ENCODE assay signal across 1 cellular context in genomic region chr11:128061321-128061871, GRCh38.
TF ChIP-seq lines count a peak whose summit lies in the region.

No MANE protein-coding gene starts in this region.

TF ChIP-seq in H1, 55 proteins besides CTCF, POLR2A, EP300 and RAD21:
- TF ChIP-seq EGR1 (IDR thresholded peaks at IDR 0.05; ENCODE audit: borderline replicate concordance, low read depth, low read length) (no peak), TAF7 (optimal IDR thresholded peaks at IDR 0.05; ENCODE audit: borderline replicate concordance, low read depth, low read length) (no peak), BACH1 (IDR thresholded peaks at IDR 0.05; ENCODE audit: low read length) (no peak), TCF12 (IDR thresholded peaks at IDR 0.05; ENCODE audit: low read depth, low read length) (no peak), YY1 (IDR thresholded peaks at IDR 0.05; ENCODE audit: low read depth, low read length) (no peak), TAF1 (IDR thresholded peaks at IDR 0.05; ENCODE audit: low read depth, low read length) (no peak), PHF8 (conservative IDR thresholded peaks at IDR 0.05; ENCODE audit: low read depth, low read length) (no peak), MAFK (IDR thresholded peaks at IDR 0.05; ENCODE audit: low read depth, low read length) (no peak), SP2 (IDR thresholded peaks at IDR 0.05; ENCODE audit: low read length) (no peak), RNF2 (IDR thresholded peaks at IDR 0.05; ENCODE audit: borderline replicate concordance, low read depth, low read length, missing control alignments, poor library complexity, severe bottlenecking) (no peak), CTBP2 (IDR thresholded peaks at IDR 0.05; ENCODE audit: borderline replicate concordance, insufficient read depth, insufficient read length, low read length) (no peak), KDM1A (IDR thresholded peaks at IDR 0.05; ENCODE audit: borderline replicate concordance, low read length) (no peak), NRF1 (IDR thresholded peaks at IDR 0.05; ENCODE audit: low read depth, low read length) (no peak), SIN3A (conservative IDR thresholded peaks at IDR 0.05 in 1 of 2, IDR thresholded peaks at IDR 0.05 in 1 of 2; ENCODE audit: low read depth in 1 of 2, low read length in 2 of 2) (no peak), BRCA1 (IDR thresholded peaks at IDR 0.05; ENCODE audit: low read depth, low read length) (no peak), NANOG (IDR thresholded peaks at IDR 0.05; ENCODE audit: insufficient read depth, low read depth, low read length, poor library complexity, severe bottlenecking) (no peak), CHD7 (IDR thresholded peaks at IDR 0.05; ENCODE audit: insufficient replicate concordance, low read length) (no peak)
TF ChIP-seq in H1: peak in this region for 0.
